ENCODE assay signal across 8 cellular contexts in the genomic region with DNA sequence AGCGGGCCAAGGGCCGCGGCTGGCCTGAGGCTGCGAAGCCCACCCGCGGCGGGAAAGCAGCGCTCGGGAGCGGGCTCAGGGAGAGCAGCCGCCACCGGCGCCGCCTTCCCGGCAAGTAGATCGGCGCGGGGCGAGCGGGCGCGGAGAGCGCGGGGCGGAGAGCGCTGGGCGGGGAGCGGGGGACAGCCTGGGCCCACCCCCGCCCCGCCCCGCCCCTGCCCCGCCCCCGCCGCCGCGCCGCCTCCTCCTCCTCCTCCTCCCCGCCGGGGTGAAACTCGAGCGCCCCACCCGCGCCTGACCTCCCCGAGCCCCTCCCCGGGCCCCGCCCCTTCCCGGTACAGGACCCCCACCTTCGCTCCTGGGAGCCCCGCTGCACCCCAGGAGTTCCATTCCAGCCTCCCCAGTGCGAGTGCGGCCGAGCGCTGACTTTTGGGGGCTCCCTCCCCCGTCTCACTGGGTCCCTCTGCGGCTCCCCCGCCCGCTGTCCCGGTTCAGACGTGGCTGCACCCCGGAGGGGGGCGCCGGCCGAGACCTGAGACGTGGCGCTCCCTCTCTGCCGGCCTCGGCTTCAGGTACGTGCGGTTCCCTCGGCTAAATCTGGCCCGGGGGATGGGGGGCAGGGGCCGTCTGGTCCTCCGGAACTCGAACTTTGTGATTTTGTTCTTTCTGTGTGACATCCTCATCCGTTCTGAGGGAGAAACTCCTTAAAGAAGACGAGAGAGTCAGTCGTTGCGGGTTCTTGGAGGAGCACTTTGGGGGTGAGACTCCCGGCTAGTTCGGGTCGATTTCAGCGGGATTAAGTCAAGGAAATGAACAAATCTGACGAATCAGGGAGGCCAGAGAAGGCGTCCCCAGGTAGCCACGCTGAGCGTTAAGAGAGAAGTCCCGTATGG. TPM values are rescaled to one million over a fixed set of nuclear protein-coding genes. Genes with fewer than 3 reads are reported as not detected.
A peak's percentile ranks its signal among the peaks of the same experiment; 100 is the strongest.
DNase-seq lines count a peak whose midpoint lies in the region; ATAC-seq and TF ChIP-seq lines count a peak whose summit lies in the region.

Gene SEMA5A (minus strand): TSS at position 117 of the 893 bp plus-strand sequence. CDS start 166,129 bp downstream, outside the sequence.

- no peak for TF ChIP-seq CTCF in A673 (conservative IDR thresholded peaks at IDR 0.05; ENCODE audit: low read depth, low read length)
- TF ChIP-seq CTCF in right lobe of liver (IDR thresholded peaks at IDR 0.05), result no peak

- TF ChIP-seq POLR2A in right lobe of liver (IDR thresholded peaks at IDR 0.05), result peak; percentile 40

- H3K4me3 ChIP-seq in A673 (ENCODE audit: low read depth, low read length, poor library complexity, severe bottlenecking) (peak within 1 kb of the TSS; percentile 42), ectodermal cell (ENCODE audit: insufficient read depth, low read depth, low read length) (peak within 1 kb of the TSS; percentile 59), right lobe of liver (peak within 1 kb of the TSS; percentile 76 to 83 (median 80)), stomach smooth muscle (ENCODE audit: low read length in 2 of 2) (peak within 1 kb of the TSS; percentile 77 to 78)

- H3K4me1 ChIP-seq in A673 (ENCODE audit: insufficient read depth, low read length, poor library complexity, severe bottlenecking) (peaks cover 11% of the 10 kb centered on the region), ectodermal cell (ENCODE audit: control insufficient read depth, insufficient read depth, low read length) (peaks cover 9% of the 10 kb centered on the region), right lobe of liver (peaks cover 0 to 18% (median 3%) of the 10 kb centered on the region in 4 donors), stomach smooth muscle (ENCODE audit: control insufficient read depth, insufficient read depth, low read length) (peaks cover 28% of the 10 kb centered on the region)

- H3K36me3 Mint-ChIP-seq in T-helper 17 cell (ENCODE audit: low read depth), result no peaks in the 10 kb centered on the region

- ATAC-seq in GM19025 (IDR thresholded peaks at IDR 0.05; ENCODE audit: low read depth, unreplicated experiment) (peak; percentile 53), T-helper 17 cell (peak; percentile 68), right lobe of liver (peak; percentile 82 to 89 (median 86)), HG02884 (IDR thresholded peaks at IDR 0.05; ENCODE audit: unreplicated experiment) (no peak)

- intact Hi-C loops in A673 (cut with micrococcal nuclease; ENCODE audit: unreplicated experiment), result no loop called here
- intact Hi-C loops in right lobe of liver (cut with DNase I), result no loop called here

- H3K36me3 ChIP-seq in A673 (ENCODE audit: insufficient read depth, low read length, poor library complexity, severe bottlenecking) (no peaks in the 10 kb centered on the region), ectodermal cell (ENCODE audit: control insufficient read depth, insufficient read depth, low read length) (no peaks in the 10 kb centered on the region), right lobe of liver (peaks cover 0 to 12% (median 0%) of the 10 kb centered on the region in 4 donors), stomach smooth muscle (ENCODE audit: control insufficient read depth in 2 of 2, insufficient read depth in 2 of 2, low read length in 2 of 2) (no peaks in the 10 kb centered on the region)

- H3K9me3 ChIP-seq in A673 (ENCODE audit: low read depth, low read length, poor library complexity, severe bottlenecking) (no peaks in the 10 kb centered on the region), T-helper 17 cell (ENCODE audit: control insufficient read depth, low read length, poor library complexity, severe bottlenecking) (no peaks in the 10 kb centered on the region), ectodermal cell (ENCODE audit: control insufficient read depth, low read length) (no peaks in the 10 kb centered on the region), right lobe of liver (no peaks in the 10 kb centered on the region), stomach smooth muscle (ENCODE audit: control insufficient read depth in 2 of 2, low read length in 2 of 2) (no peaks in the 10 kb centered on the region)

- peaks cover 7% of the 10 kb centered on the region for H3K4me1 Mint-ChIP-seq in T-helper 17 cell

- peak within 1 kb of the TSS; percentile 30 to 47 for H3K9ac ChIP-seq in stomach smooth muscle (ENCODE audit: low read length in 2 of 2)

- no TSS peak for BruUV-seq in A673 (replicated peaks; lab: Mats Ljungman, UMichigan)

- POLR2A ChIA-PET in A673 (lab: Charles Lee; ENCODE audit: low non-redundant PET), result no interaction called here

- CTCF ChIA-PET in A673 (lab: Charles Lee), result no interaction called here

- peak within 1 kb of the TSS; percentile 50 for H3K4me3 Mint-ChIP-seq in T-helper 17 cell

- DNase-seq in A673 (ENCODE audit: low spot score), result peak; percentile 37
- peak in 2 of 3 donors; percentile 46 to 57 for DNase-seq in T-helper 17 cell
- peak; percentile 81 to 86 (median 84) for DNase-seq in right lobe of liver
- DNase-seq in stimulated activated CD4-positive, alpha-beta T cell treated with anti-CD3 and anti-CD28 coated beads, Interleukin-2, amount 100 ng/mL, for 48 hours, result no peak

- H3K27ac ChIP-seq in A673 (ENCODE audit: low read depth, low read length, poor library complexity, severe bottlenecking) (no peak within 1 kb of the TSS), ectodermal cell (ENCODE audit: insufficient read depth, low read depth, low read length, poor library complexity, severe bottlenecking) (no peak within 1 kb of the TSS), right lobe of liver (peak within 1 kb of the TSS; percentile 73 to 84 (median 79)), stomach smooth muscle (ENCODE audit: low read length) (peak within 1 kb of the TSS; percentile 49)

- no peak within 1 kb of the TSS for H3K27ac Mint-ChIP-seq in T-helper 17 cell

- H3K27me3 ChIP-seq in A673 (replicated peaks; ENCODE audit: insufficient read depth, low read depth, low read length, poor library complexity) (peaks cover 28% of the 10 kb centered on the region), ectodermal cell (ENCODE audit: control insufficient read depth, insufficient read depth, low read length, poor library complexity, severe bottlenecking) (peaks cover 9% of the 10 kb centered on the region), right lobe of liver (no peaks in the 10 kb centered on the region), stomach smooth muscle (ENCODE audit: control insufficient read depth in 1 of 2, insufficient read depth in 2 of 2, low read length in 2 of 2) (peaks cover 0 to 2% of the 10 kb centered on the region in 2 donors)

- WGBS in ectodermal cell, 2 experiments, result 0% methylated on average over 71 to 76 of the region's 87 CpGs
- 7% methylated on average over 30 of the region's 87 CpGs for WGBS in right lobe of liver (ENCODE audit: insufficient coverage, low coverage, low lambda C conversion rate, missing lambda C conversion rate)

- H3K27me3 Mint-ChIP-seq in T-helper 17 cell, result peaks cover 34% of the 10 kb centered on the region

RNA-seq across cellular contexts. Expression of gene SEMA5A, which starts in this region (rescaled TPM):
- total RNA-seq in A673 (2021) (0.17 and 0.20 TPM in 2 replicates), T-helper 17 cell (under 1 TPM; 0.75 to 0.94 TPM), right lobe of liver (10 to 100 TPM in 1 of 6 experiments, 1 to 10 TPM in 5; 3.1 to 12.6 (median 5.7) TPM)
- 13.6 TPM for polyA plus RNA-seq in ectodermal cell (2013, experiment 1 of 4)
- polyA plus RNA-seq in ectodermal cell (2013, experiment 2 of 4), result 10.0 TPM
- polyA plus RNA-seq in ectodermal cell (2013, experiment 3 of 4), result 9.2 TPM
- polyA plus RNA-seq in ectodermal cell (2013, experiment 4 of 4), result 10.7 TPM

Comparison
In these comparisons a context has a peak if more than half of its experiments do, and no peak if none do; other contexts are left out.
1. Peak in DNase-seq and H3K4me3 ChIP-seq in A673; RNA of the gene not detected or under 1 TPM.
2. Peak in DNase-seq and ATAC-seq in T-helper 17 cell; RNA of the gene not detected or under 1 TPM.
3. DNase-seq: peak in right lobe of liver (3 of 3); none in stimulated activated CD4-positive, alpha-beta T cell treated with anti-CD3 and anti-CD28 coated beads, Interleukin-2, amount 100 ng/mL, for 48 hours (0 of 2).
4. H3K27ac ChIP-seq: peak in right lobe of liver (3 of 3) and stomach smooth muscle (single experiment); none in A673 (single experiment) and ectodermal cell (single experiment).
5. Peak in every context shown above with its lines, with median percentiles within 50 percentile points of each other: H3K4me3 ChIP-seq.